Comparison of ENCODE assay signal across 18 cellular contexts in the genomic region with DNA sequence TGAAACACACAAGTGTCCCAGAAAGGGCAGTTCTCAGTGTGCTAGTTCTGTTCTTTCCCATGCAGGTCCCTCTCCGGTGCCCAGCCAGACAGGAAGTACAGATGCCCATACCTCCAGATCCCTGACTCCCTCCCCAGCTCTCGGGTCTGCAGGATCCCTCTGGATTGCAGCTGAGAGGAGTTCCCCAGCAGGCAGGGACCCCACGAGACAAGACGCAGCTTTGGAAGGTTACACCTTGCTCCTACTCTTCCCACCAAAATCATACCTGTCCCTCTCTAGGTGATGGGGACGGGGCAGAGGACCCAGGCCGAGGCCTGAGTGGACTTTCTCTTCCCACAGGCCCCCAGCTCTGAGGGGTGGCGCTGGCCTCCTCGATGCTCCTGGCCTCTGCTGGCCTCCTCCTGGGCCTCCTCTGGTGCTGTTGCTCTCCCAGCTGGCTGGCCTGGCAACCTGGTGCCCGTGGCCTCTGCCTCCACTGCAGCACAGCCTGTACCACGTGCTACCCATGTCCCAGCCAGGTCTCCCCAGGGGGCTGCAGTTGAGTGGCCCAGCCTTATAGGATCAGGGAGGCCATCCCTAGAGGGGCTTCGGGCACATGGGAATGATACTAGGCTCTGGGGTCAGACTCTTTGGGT. TPM values are rescaled to one million over a fixed set of nuclear protein-coding genes. Genes with fewer than 3 reads are reported as not detected.
DNase-seq lines count a peak whose midpoint lies in the region; ATAC-seq and TF ChIP-seq lines count a peak whose summit lies in the region.
"Had no signal": no experiment of that assay in that cellular context is flagged by ENCODE, and none has a peak within 500 bp of the region (broad histone marks: within the 10 kb centered on the region; RNA-seq: fewer than 3 reads in every experiment).

No MANE protein-coding gene starts in this region.

- H3K4me1 Mint-ChIP-seq in endothelial cell (ENCODE audit: unreplicated experiment), result peaks cover 12% of the 10 kb centered on the region

- peak overlapping the region; percentile 67 for H3K27ac Mint-ChIP-seq in endothelial cell (ENCODE audit: unreplicated experiment)
- H3K27ac Mint-ChIP-seq: CD8-positive, alpha-beta T cell had no signal

- ATAC-seq in Right ventricle myocardium inferior (no peak), sciatic nerve (peak; percentile 5)
- ATAC-seq: CD8-positive, alpha-beta T cell; PC-3 had no signal

- DNase-seq in cardiac muscle cell (ENCODE audit: low read depth in 1 of 2, low spot score in 1 of 2) (no peak), Right ventricle myocardium inferior (ENCODE audit: missing footprints) (no peak), H7 (peak; percentile 43), endothelial cell (ENCODE audit: low spot score) (no peak), sciatic nerve (ENCODE audit: low spot score) (no peak), NCI-H1048 (lab: John Stamatoyannopoulos, UW) (no peak)
- no peak for DNase-seq in stimulated activated CD4-positive, alpha-beta T cell treated with anti-CD3 and anti-CD28 coated beads, Interleukin-4, amount 100 ng/mL, for 1 hour
- no peak for DNase-seq in activated effector memory CD4-positive, alpha-beta T cell treated with Interleukin-2 at 50 U/mL for 16 hours
- DNase-seq: CD8-positive, alpha-beta T cell; DMS79; MG63; NCI-H1092 treated with DMSO at 0.1 percent for 48 hours; NCI-H2081 treated with DMSO at 0.1 percent for 48 hours; NCI-H510A; NCI-H774; PC-3 had no signal

- peaks cover 32% of the 10 kb centered on the region for H3K36me3 Mint-ChIP-seq in endothelial cell (ENCODE audit: low read depth, unreplicated experiment)
- H3K36me3 Mint-ChIP-seq: CD8-positive, alpha-beta T cell had no signal

- H3K9me3 ChIP-seq in cardiac muscle cell (ENCODE audit: low read depth), result no peaks in the 10 kb centered on the region
- H3K9me3 ChIP-seq: BLaER1, MG63 had no signal

- TF ChIP-seq CTCF in cardiac muscle cell (IDR thresholded peaks at IDR 0.05; ENCODE audit: low read depth, low read length), result no peak
- no peak for TF ChIP-seq CTCF in endothelial cell (IDR thresholded peaks at IDR 0.05; ENCODE audit: unreplicated experiment)

- no peaks in the 10 kb centered on the region for H3K9me3 Mint-ChIP-seq in endothelial cell (ENCODE audit: unreplicated experiment)
- H3K9me3 Mint-ChIP-seq: CD8-positive, alpha-beta T cell had no signal

- peaks cover 15% of the 10 kb centered on the region for H3K36me3 ChIP-seq in cardiac muscle cell
- no peaks in the 10 kb centered on the region; the same call in 1 of the 2 replicates for H3K36me3 ChIP-seq in H7 (replicated peaks; ENCODE audit: control insufficient read depth, insufficient read depth, low read length)

- intact Hi-C loops in Right ventricle myocardium inferior (cut with DNase I), result no loop called here
- intact Hi-C loops in sciatic nerve (cut with DNase I), result loop anchor here (10.0 kb wide), 1 partner anchor 537 kb away; no protein-coding TSS in a partner anchor

- H3K27me3 Mint-ChIP-seq in endothelial cell (ENCODE audit: unreplicated experiment), result peaks cover 28% of the 10 kb centered on the region

- H3K4me1 ChIP-seq in cardiac muscle cell (ENCODE audit: low read depth), result no peaks in the 10 kb centered on the region

- H3K27me3 ChIP-seq in cardiac muscle cell, result no peaks in the 10 kb centered on the region
- no peaks in the 10 kb centered on the region for H3K27me3 ChIP-seq in H7 (ENCODE audit: control insufficient read depth, insufficient read depth, low read length)
- H3K27me3 ChIP-seq: BLaER1, MG63 had no signal

- H3K27ac ChIP-seq in cardiac muscle cell, result peak overlapping the region; percentile 48
- H3K27ac ChIP-seq: BLaER1 had no signal

- H3K4me3 ChIP-seq in cardiac muscle cell, result no peak overlapping the region
- H3K4me3 ChIP-seq in H7 (ENCODE audit: insufficient read depth, low read depth, low read length), result no peak overlapping the region
- H3K4me3 ChIP-seq: BLaER1, MG63 had no signal

- H3K4me3 Mint-ChIP-seq in endothelial cell (ENCODE audit: unreplicated experiment), result peak overlapping the region; percentile 71
- H3K4me3 Mint-ChIP-seq: CD8-positive, alpha-beta T cell had no signal

RNA-seq across cellular contexts. Expression of gene LDLRAD2, which starts 9.4 kb away (rescaled TPM):
- total RNA-seq in cardiac muscle cell, result 0.28 and 0.77 TPM in 2 replicates
- 1.3 and 3.4 TPM in 2 replicates for polyA plus RNA-seq in cardiac muscle cell
- total RNA-seq in Right ventricle myocardium inferior, result not detected
- total RNA-seq in H7 (2014; rRNA removed; shearing (Covaris generic)), result 0.97 and 1.3 TPM in 2 replicates
- 1.3 TPM for total RNA-seq in endothelial cell (ENCODE audit: unreplicated experiment)
- total RNA-seq in sciatic nerve, result 0.13 TPM
- total RNA-seq: A172; CD8-positive, alpha-beta T cell; PC-3 had no signal

RNA-seq across cellular contexts. Expression of gene USP48, which starts 38.6 kb away (rescaled TPM):
- total RNA-seq in cardiac muscle cell (20.1 and 29.6 TPM in 2 replicates), Right ventricle myocardium inferior (42.7 TPM), endothelial cell (ENCODE audit: unreplicated experiment) (57.9 TPM), sciatic nerve (112 TPM)
- 39.2 and 52.4 TPM in 2 replicates for polyA plus RNA-seq in cardiac muscle cell
- 37.1 and 62.3 TPM in 2 replicates for total RNA-seq in H7 (2014; rRNA removed; shearing (Covaris generic))
